Comparison of ENCODE assay signal across 12 cellular contexts in the genomic region with DNA sequence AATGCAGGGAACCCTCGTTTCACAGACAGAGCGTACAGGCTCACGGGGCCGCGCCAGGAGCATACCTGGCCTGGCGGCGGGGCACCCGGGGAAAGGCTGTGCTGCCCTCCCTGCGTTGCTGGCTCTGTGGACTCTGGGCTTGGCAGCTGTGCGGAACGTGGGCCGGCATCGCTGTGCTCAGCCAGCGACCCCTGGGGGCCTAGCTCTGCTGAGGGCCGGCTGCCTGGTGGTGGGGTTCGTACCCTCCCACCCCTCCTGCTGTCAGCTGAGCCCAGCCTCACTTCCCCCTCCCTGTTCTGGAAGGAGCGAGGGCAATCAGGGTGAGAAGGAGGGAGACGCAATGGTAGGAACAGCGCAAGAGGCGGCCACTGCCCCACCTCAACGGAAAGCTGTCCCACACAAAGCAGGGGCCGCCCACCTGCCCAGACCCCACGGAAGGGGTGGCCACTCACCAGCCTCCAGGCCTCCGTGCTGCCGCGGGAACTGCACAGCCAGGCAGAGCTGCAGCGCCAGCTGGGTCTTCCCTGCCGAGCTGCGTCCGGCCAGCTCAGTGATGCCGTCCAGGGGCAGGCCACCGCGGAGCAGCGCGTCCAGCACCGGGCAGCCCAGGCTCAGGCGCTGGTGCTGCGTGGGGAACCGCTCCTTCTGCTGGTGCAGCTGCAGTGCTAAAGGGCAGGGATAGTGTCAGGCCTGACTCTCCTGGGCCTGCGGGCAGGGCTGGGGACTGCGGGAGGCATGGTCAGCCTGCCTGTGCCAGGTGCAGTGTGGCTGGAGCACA.
"Had no signal": no experiment of that assay in that cellular context is flagged by ENCODE, and none has a peak within 500 bp of the region (broad histone marks: within the 10 kb centered on the region; RNA-seq: fewer than 3 reads in every experiment).

No MANE protein-coding gene starts in this region.

- H3K27ac ChIP-seq: neutrophil had no signal

- H3K27me3 ChIP-seq: neutrophil, transverse colon had no signal

- DNase-seq: activated CD4-positive, alpha-beta T cell treated with anti-CD3 and anti-CD28 coated beads, Interleukin-2, amount 50 U/mL, for 1 hour; activated naive CD8-positive, alpha-beta T cell treated with anti-CD3 and anti-CD28 coated beads for 36 hours; amygdala; dermis blood vessel endothelial cell; naive thymus-derived CD4-positive, alpha-beta T cell; retina; stimulated activated CD4-positive, alpha-beta T cell treated with anti-CD3 and anti-CD28 coated beads, Interleukin-4, amount 100 ng/mL, for 24 hours; stimulated activated naive CD4-positive, alpha-beta T cell treated with Interleukin-2 at 50 U/mL for 16 hours; transverse colon had no signal

- ATAC-seq: esophagus mucosa; naive thymus-derived CD4-positive, alpha-beta T cell had no signal

- H3K4me3 ChIP-seq: skin epidermis, transverse colon had no signal

- H3K36me3 ChIP-seq: transverse colon had no signal

- H3K9me3 ChIP-seq: neutrophil, transverse colon had no signal
